Comparison of ENCODE assay signal across 20 cellular contexts in genomic region chr1:1196431-1197187, GRCh38. TPM values are rescaled to one million over a fixed set of nuclear protein-coding genes. Genes with fewer than 3 reads are reported as not detected.
A peak's percentile ranks its signal among the peaks of the same experiment; 100 is the strongest.
DNase-seq lines count a peak whose midpoint lies in the region; ATAC-seq, FAIRE-seq and TF ChIP-seq lines count a peak whose summit lies in the region.
"Had no signal": no experiment of that assay in that cellular context is flagged by ENCODE, and none has a peak within 500 bp of the region (broad histone marks: within the 10 kb centered on the region; RNA-seq: fewer than 3 reads in every experiment).

No MANE protein-coding gene starts in this region.

- H3K4me3 Mint-ChIP-seq in activated naive CD8-positive, alpha-beta T cell treated with anti-CD3 and anti-CD28 coated beads, Interleukin-2, amount 10 ng/mL, durations not matched to agents 7 days and 5 days = no peak overlapping the region
- no peak overlapping the region for H3K4me3 Mint-ChIP-seq in activated naive CD8-positive, alpha-beta T cell treated with anti-CD3 and anti-CD28 coated beads, Interleukin-2, amount 50 U/mL, for 24 hours
- no peak overlapping the region for H3K4me3 Mint-ChIP-seq in nephron progenitor cell
- H3K4me3 Mint-ChIP-seq: activated naive CD8-positive, alpha-beta T cell had no signal

- POLR2A ChIA-PET in activated naive CD8-positive, alpha-beta T cell treated with anti-CD3 and anti-CD28 coated beads, Interleukin-2, amount 10 ng/mL, durations not matched to agents 7 days and 5 days (lab: Charles Lee) = no interaction called here

- peak; percentile 16 for FAIRE-seq in HTR-8/SVneo (lab: Jason Lieb, UNC)
- FAIRE-seq: H54 had no signal

- peaks cover 4% of the 10 kb centered on the region for H3K4me1 Mint-ChIP-seq in activated naive CD8-positive, alpha-beta T cell treated with anti-CD3 and anti-CD28 coated beads, Interleukin-2, amount 10 ng/mL, durations not matched to agents 7 days and 5 days
- peaks cover 12% of the 10 kb centered on the region for H3K4me1 Mint-ChIP-seq in activated naive CD8-positive, alpha-beta T cell treated with anti-CD3 and anti-CD28 coated beads, Interleukin-2, amount 50 U/mL, for 24 hours
- no peaks in the 10 kb centered on the region for H3K4me1 Mint-ChIP-seq in nephron progenitor cell

- no peak for TF ChIP-seq CTCF in nephron progenitor cell (IDR thresholded peaks at IDR 0.05)

- H3K36me3 Mint-ChIP-seq in activated naive CD8-positive, alpha-beta T cell treated with anti-CD3 and anti-CD28 coated beads, Interleukin-2, amount 10 ng/mL, durations not matched to agents 7 days and 5 days = peaks cover 3% of the 10 kb centered on the region
- H3K36me3 Mint-ChIP-seq in activated naive CD8-positive, alpha-beta T cell treated with anti-CD3 and anti-CD28 coated beads, Interleukin-2, amount 50 U/mL, for 24 hours (ENCODE audit: low read depth) = peaks cover 3% of the 10 kb centered on the region
- peaks cover 6% of the 10 kb centered on the region for H3K36me3 Mint-ChIP-seq in nephron progenitor cell (ENCODE audit: low read depth)

- peak; percentile 28 for DNase-seq in activated naive CD8-positive, alpha-beta T cell treated with anti-CD3 and anti-CD28 coated beads, Interleukin-2, amount 10 ng/mL, durations not matched to agents 7 days and 5 days
- DNase-seq in activated naive CD8-positive, alpha-beta T cell treated with anti-CD3 and anti-CD28 coated beads, Interleukin-2, amount 50 U/mL, for 24 hours = no peak
- DNase-seq in HTR-8/SVneo (ENCODE audit: insufficient read length, low spot score) = no peak
- peak; percentile 1 for DNase-seq in effector CD4-positive, alpha-beta T cell
- peak; percentile 3 for DNase-seq in nephron progenitor cell
- no peak for DNase-seq in NCI-H524 treated with DMSO at 0.1 percent for 48 hours (lab: John Stamatoyannopoulos, UW)
- DNase-seq in stimulated activated CD4-positive, alpha-beta T cell treated with anti-CD3 and anti-CD28 coated beads, Interleukin-2, amount 100 ng/mL, for 24 hours = no peak
- DNase-seq: activated CD4-positive, CD25-positive, alpha-beta regulatory T cell; NCI-H187 treated with DMSO at 0.1 percent for 48 hours; NCI-H226; NCI-H82; upper lobe of right lung had no signal

- H3K27ac Mint-ChIP-seq in activated naive CD8-positive, alpha-beta T cell treated with anti-CD3 and anti-CD28 coated beads, Interleukin-2, amount 10 ng/mL, durations not matched to agents 7 days and 5 days = no peak overlapping the region
- H3K27ac Mint-ChIP-seq in activated naive CD8-positive, alpha-beta T cell treated with anti-CD3 and anti-CD28 coated beads, Interleukin-2, amount 50 U/mL, for 24 hours = no peak overlapping the region
- no peak overlapping the region for H3K27ac Mint-ChIP-seq in nephron progenitor cell
- H3K27ac Mint-ChIP-seq: activated naive CD8-positive, alpha-beta T cell had no signal

- H3K27me3 Mint-ChIP-seq in activated naive CD8-positive, alpha-beta T cell treated with anti-CD3 and anti-CD28 coated beads, Interleukin-2, amount 10 ng/mL, durations not matched to agents 7 days and 5 days = no peaks in the 10 kb centered on the region
- peaks cover 1% of the 10 kb centered on the region for H3K27me3 Mint-ChIP-seq in activated naive CD8-positive, alpha-beta T cell treated with anti-CD3 and anti-CD28 coated beads, Interleukin-2, amount 50 U/mL, for 24 hours
- H3K27me3 Mint-ChIP-seq in nephron progenitor cell (ENCODE audit: low read depth, poor library complexity) = peaks cover 25% of the 10 kb centered on the region
- H3K27me3 Mint-ChIP-seq: activated naive CD8-positive, alpha-beta T cell had no signal

- no peak for ATAC-seq in activated naive CD8-positive, alpha-beta T cell treated with anti-CD3 and anti-CD28 coated beads, Interleukin-2, amount 10 ng/mL, durations not matched to agents 7 days and 5 days (ENCODE audit: low read depth)
- no peak for ATAC-seq in activated naive CD8-positive, alpha-beta T cell treated with anti-CD3 and anti-CD28 coated beads, Interleukin-2, amount 50 U/mL, for 24 hours
- ATAC-seq: mucosa of descending colon, upper lobe of right lung had no signal

- peaks cover 14% of the 10 kb centered on the region for H3K9me3 Mint-ChIP-seq in activated naive CD8-positive, alpha-beta T cell treated with anti-CD3 and anti-CD28 coated beads, Interleukin-2, amount 10 ng/mL, durations not matched to agents 7 days and 5 days
- H3K9me3 Mint-ChIP-seq in activated naive CD8-positive, alpha-beta T cell treated with anti-CD3 and anti-CD28 coated beads, Interleukin-2, amount 50 U/mL, for 24 hours = peaks cover 12% of the 10 kb centered on the region
- H3K9me3 Mint-ChIP-seq in nephron progenitor cell = peaks cover 34% of the 10 kb centered on the region

RNA-seq across cellular contexts. Expression of gene TNFRSF18, which starts 9.8 kb away (rescaled TPM):
- total RNA-seq in activated naive CD8-positive, alpha-beta T cell treated with anti-CD3 and anti-CD28 coated beads, Interleukin-2, amount 10 ng/mL, durations not matched to agents 7 days and 5 days = 10 to 100 TPM; 11.4 to 15.0 TPM
- total RNA-seq: HT-29, SJSA1 had no signal

RNA-seq across cellular contexts. Expression of gene TNFRSF4, which starts 17.3 kb away (rescaled TPM):
- 1 to 10 TPM; 2.4 to 3.1 TPM for total RNA-seq in activated naive CD8-positive, alpha-beta T cell treated with anti-CD3 and anti-CD28 coated beads, Interleukin-2, amount 10 ng/mL, durations not matched to agents 7 days and 5 days
- total RNA-seq: Daoy, HT-29, renal cortical epithelial cell, SJSA1 had no signal

RNA-seq across cellular contexts. Expression of gene TTLL10, which starts 22.9 kb away (rescaled TPM):
- total RNA-seq in activated naive CD8-positive, alpha-beta T cell treated with anti-CD3 and anti-CD28 coated beads, Interleukin-2, amount 10 ng/mL, durations not matched to agents 7 days and 5 days = not detected
- total RNA-seq: Daoy, liver, SJSA1, upper lobe of right lung had no signal

RNA-seq across cellular contexts. Expression of gene SDF4, which starts 35.2 kb away (rescaled TPM):
- total RNA-seq in activated naive CD8-positive, alpha-beta T cell treated with anti-CD3 and anti-CD28 coated beads, Interleukin-2, amount 10 ng/mL, durations not matched to agents 7 days and 5 days = 100 to 1,000 TPM in 1 of 2 experiments, 10 to 100 TPM in 1; 99.1 to 103 TPM

RNA-seq across cellular contexts. Expression of gene B3GALT6, which starts 35.4 kb away (rescaled TPM):
- total RNA-seq in activated naive CD8-positive, alpha-beta T cell treated with anti-CD3 and anti-CD28 coated beads, Interleukin-2, amount 10 ng/mL, durations not matched to agents 7 days and 5 days = 10 to 100 TPM; 19.1 to 19.6 TPM

Comparison
In these comparisons a context has a peak if more than half of its experiments do, and no peak if none do; other contexts are left out.
1. DNase-seq: peak in activated naive CD8-positive, alpha-beta T cell treated with anti-CD3 and anti-CD28 coated beads, Interleukin-2, amount 10 ng/mL, durations not matched to agents 7 days and 5 days (single experiment), effector CD4-positive, alpha-beta T cell (single experiment) and nephron progenitor cell (single experiment); none in activated naive CD8-positive, alpha-beta T cell treated with anti-CD3 and anti-CD28 coated beads, Interleukin-2, amount 50 U/mL, for 24 hours (single experiment), HTR-8/SVneo (single experiment), NCI-H524 treated with DMSO at 0.1 percent for 48 hours (single experiment) and stimulated activated CD4-positive, alpha-beta T cell treated with anti-CD3 and anti-CD28 coated beads, Interleukin-2, amount 100 ng/mL, for 24 hours (0 of 2).